In the genomic region with DNA sequence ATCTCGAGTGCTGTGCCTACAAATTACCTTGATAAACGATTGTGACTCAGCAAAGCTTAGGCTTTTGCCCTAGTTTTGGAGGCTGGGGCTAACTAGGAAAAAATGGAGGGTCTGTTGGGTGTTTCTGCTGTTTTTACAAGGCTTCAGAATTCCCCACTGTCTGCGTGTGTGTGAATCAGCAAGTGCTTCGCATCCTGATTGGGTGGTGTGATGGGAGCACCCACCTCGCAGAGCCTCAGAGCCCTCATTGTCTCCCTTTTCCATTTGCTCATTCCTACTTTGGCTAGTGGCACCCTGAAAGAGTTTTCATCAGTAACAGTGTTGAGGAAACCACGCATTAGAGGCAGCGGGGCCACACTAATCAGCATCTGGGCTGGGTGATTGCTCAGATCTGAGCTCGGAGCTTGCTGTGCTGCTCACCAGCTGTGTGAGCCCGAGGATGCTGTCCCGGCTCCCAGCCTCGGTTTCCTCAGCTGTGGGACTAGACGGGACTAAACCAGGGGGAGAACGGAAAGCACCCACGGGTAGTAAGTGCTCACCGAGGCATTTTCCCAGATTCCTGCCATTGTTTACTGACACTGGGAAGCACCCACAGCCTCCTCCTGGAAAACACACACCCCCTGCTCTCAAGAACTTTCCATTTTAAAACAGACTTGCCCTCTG, we compare ENCODE assay signal across 20 cellular contexts. TPM values are rescaled to one million over a fixed set of nuclear protein-coding genes. Genes with fewer than 3 reads are reported as not detected.
"Had no signal": no experiment of that assay in that cellular context is flagged by ENCODE, and none has a peak within 500 bp of the region (broad histone marks: within the 10 kb centered on the region; RNA-seq: fewer than 3 reads in every experiment).

No MANE protein-coding gene starts in this region.

- H3K9me3 ChIP-seq: adrenal gland, ovary, tibial artery, vagina had no signal

- H3K36me3 ChIP-seq: adrenal gland, neural progenitor cell, ovary, tibial artery, vagina had no signal

- H3K4me3 ChIP-seq: adrenal gland, neural progenitor cell, ovary, tibial artery, vagina had no signal

- H3K27ac ChIP-seq: adrenal gland, epithelial cell of prostate, neural progenitor cell, ovary, tibial artery, vagina had no signal

- H3K27me3 ChIP-seq: adrenal gland, neural progenitor cell, ovary, tibial artery, vagina had no signal

- H3K9ac ChIP-seq: neural progenitor cell had no signal

- ATAC-seq: left lobe of liver had no signal

- H3K4me2 ChIP-seq: neural progenitor cell had no signal

- H3K4me1 ChIP-seq: adrenal gland, neural progenitor cell, vagina had no signal

- H2AFZ ChIP-seq: neural progenitor cell had no signal

- DNase-seq: activated CD4-positive, alpha-beta memory T cell treated with anti-CD3 and anti-CD28 coated beads, Interleukin-2, amount 10 ng/mL, durations not matched to agents 7 days and 5 days; activated CD4-positive, alpha-beta T cell treated with anti-CD3 and anti-CD28 coated beads for 4 hours; activated effector memory CD4-positive, alpha-beta T cell treated with anti-CD3 and anti-CD28 coated beads, Interleukin-2, amount 50 U/mL, for 16 hours; activated T-cell treated with anti-CD3 and anti-CD28 coated beads, Interleukin-2, amount 50 U/mL, for 48 hours; mammary epithelial cell; naive B cell; ovary; stimulated activated CD4-positive, alpha-beta T cell treated with anti-CD3 and anti-CD28 coated beads, Interleukin-4, amount 100 ng/mL, for 1 hour; stimulated activated naive CD4-positive, alpha-beta T cell; tibial artery had no signal

RNA-seq across cellular contexts. Expression of a gene that starts 40.6 kb away (rescaled TPM):
- total RNA-seq: dermis microvascular lymphatic vessel endothelial cell, mammary epithelial cell, vagina had no signal
- polyA plus RNA-seq: mammary epithelial cell had no signal

RNA-seq across cellular contexts. Expression of a gene that starts 51.9 kb away (rescaled TPM):
- total RNA-seq: activated CD4-positive, alpha-beta memory T cell treated with anti-CD3 and anti-CD28 coated beads, Interleukin-2, amount 10 ng/mL, durations not matched to agents 7 days and 5 days; adrenal gland; chondrocyte; dermis microvascular lymphatic vessel endothelial cell; left lobe of liver; mammary epithelial cell; mononuclear cell; ovary; pulmonary artery endothelial cell; subcutaneous adipose tissue; vagina had no signal
- polyA plus RNA-seq: mammary epithelial cell, ovary had no signal
